In the genomic region with DNA sequence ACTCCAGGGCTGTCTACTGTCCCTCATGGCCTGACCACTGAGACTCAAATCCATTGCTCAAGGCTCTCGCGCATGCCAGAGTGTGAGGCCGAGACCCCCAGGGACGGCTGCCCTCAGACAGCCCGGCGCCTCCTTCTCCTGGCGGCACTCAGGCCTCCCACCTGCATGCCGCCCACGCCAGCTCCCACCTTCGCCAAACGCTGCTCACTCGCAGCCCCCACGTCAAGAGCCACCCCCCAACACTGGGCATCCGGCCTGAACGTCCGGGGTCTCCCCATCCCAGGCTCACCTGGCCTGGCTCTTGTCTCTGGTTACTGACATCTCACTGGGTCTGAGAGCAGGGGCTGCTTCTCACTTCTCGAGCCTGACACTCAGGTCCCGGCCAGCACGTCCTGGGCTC, we compare ENCODE assay signal across 38 cellular contexts. TPM values are rescaled to one million over a fixed set of nuclear protein-coding genes. Genes with fewer than 3 reads are reported as not detected.
"Had no signal": no experiment of that assay in that cellular context is flagged by ENCODE, and none has a peak within 500 bp of the region (broad histone marks: within the 10 kb centered on the region; RNA-seq: fewer than 3 reads in every experiment).

No MANE protein-coding gene starts in this region.

- H3K4me3 Mint-ChIP-seq: activated CD4-positive, alpha-beta memory T cell treated with anti-CD3 and anti-CD28 coated beads for 36 hours; activated CD4-positive, alpha-beta T cell treated with anti-CD3 and anti-CD28 coated beads for 36 hours; activated CD4-positive, alpha-beta T cell treated with anti-CD3 and anti-CD28 coated beads, Interleukin-2, amount 10 ng/mL, durations not matched to agents 24 days and 14 days; activated CD8-positive, alpha-beta memory T cell treated with anti-CD3 and anti-CD28 coated beads, Interleukin-2, amount 10 ng/mL, durations not matched to agents 7 days and 5 days; activated CD8-positive, alpha-beta T cell treated with anti-CD3 and anti-CD28 coated beads, Interleukin-2, amount 10 ng/mL, durations not matched to agents 7 days and 5 days; activated naive CD4-positive, alpha-beta T cell treated with anti-CD3 and anti-CD28 coated beads for 36 hours; activated naive CD4-positive, alpha-beta T cell treated with anti-CD3 and anti-CD28 coated beads, Interleukin-2, amount 50 U/mL, for 24 hours; activated naive CD8-positive, alpha-beta T cell treated with anti-CD3 and anti-CD28 coated beads for 36 hours; activated naive CD8-positive, alpha-beta T cell treated with anti-CD3 and anti-CD28 coated beads, Interleukin-2, amount 50 U/mL, for 24 hours; activated T-helper 1 cell treated with anti-CD3 and anti-CD28 coated beads, Interleukin-12 subunit alpha, Interleukin-12 subunit beta, Interleukin-2, Interleukin-4 antibody, amounts not matched to agents 30 ng/mL and 10 ng/mL and 1 ng/mL, durations not matched to agents 14 hours and 24 hours and 36 hours; T-helper 17 cell; T-helper 2 cell treated with Interferon-gamma antibody and Interleukin-4, amounts not matched to agents 5 μg/mL and 100 μg/mL, for 36 hours had no signal

- H3K4me1 Mint-ChIP-seq: activated CD4-positive, alpha-beta T cell treated with anti-CD3 and anti-CD28 coated beads for 36 hours; activated CD4-positive, alpha-beta T cell treated with anti-CD3 and anti-CD28 coated beads, Interleukin-2, amount 10 ng/mL, durations not matched to agents 24 days and 14 days; activated CD8-positive, alpha-beta memory T cell treated with anti-CD3 and anti-CD28 coated beads, Interleukin-2, amount 10 ng/mL, durations not matched to agents 7 days and 5 days; activated naive CD4-positive, alpha-beta T cell treated with anti-CD3 and anti-CD28 coated beads, Interleukin-2, amount 50 U/mL, for 24 hours; activated naive CD8-positive, alpha-beta T cell treated with anti-CD3 and anti-CD28 coated beads for 36 hours; activated naive CD8-positive, alpha-beta T cell treated with anti-CD3 and anti-CD28 coated beads, Interleukin-2, amount 50 U/mL, for 24 hours; T-helper 17 cell had no signal

- H3K27ac Mint-ChIP-seq: activated CD4-positive, alpha-beta memory T cell treated with anti-CD3 and anti-CD28 coated beads for 36 hours; activated CD4-positive, alpha-beta T cell treated with anti-CD3 and anti-CD28 coated beads for 36 hours; activated CD4-positive, alpha-beta T cell treated with anti-CD3 and anti-CD28 coated beads, Interleukin-2, amount 10 ng/mL, durations not matched to agents 24 days and 14 days; activated CD8-positive, alpha-beta memory T cell treated with anti-CD3 and anti-CD28 coated beads, Interleukin-2, amount 10 ng/mL, durations not matched to agents 7 days and 5 days; activated CD8-positive, alpha-beta T cell treated with anti-CD3 and anti-CD28 coated beads, Interleukin-2, amount 10 ng/mL, durations not matched to agents 7 days and 5 days; activated naive CD4-positive, alpha-beta T cell treated with anti-CD3 and anti-CD28 coated beads for 36 hours; activated naive CD4-positive, alpha-beta T cell treated with anti-CD3 and anti-CD28 coated beads, Interleukin-2, amount 50 U/mL, for 24 hours; activated naive CD8-positive, alpha-beta T cell treated with anti-CD3 and anti-CD28 coated beads for 36 hours; activated naive CD8-positive, alpha-beta T cell treated with anti-CD3 and anti-CD28 coated beads, Interleukin-2, amount 50 U/mL, for 24 hours; activated T-helper 1 cell treated with anti-CD3 and anti-CD28 coated beads, Interleukin-12 subunit alpha, Interleukin-12 subunit beta, Interleukin-2, Interleukin-4 antibody, amounts not matched to agents 30 ng/mL and 10 ng/mL and 1 ng/mL, durations not matched to agents 14 hours and 24 hours and 36 hours; activated T-helper 2 cell treated with anti-CD3 and anti-CD28 coated beads, Interferon-gamma antibody, Interleukin-2, Interleukin-4, amounts not matched to agents 10 μg/mL and 5 μg/mL and 100 μg/mL, durations not matched to agents 14 hours and 24 hours and 36 hours; T-helper 17 cell; T-helper 2 cell treated with Interferon-gamma antibody and Interleukin-4, amounts not matched to agents 5 μg/mL and 100 μg/mL, for 36 hours had no signal

- ATAC-seq: activated CD4-positive, alpha-beta T cell treated with anti-CD3 and anti-CD28 coated beads for 36 hours; activated CD8-positive, alpha-beta memory T cell treated with anti-CD3 and anti-CD28 coated beads, Interleukin-2, amount 10 ng/mL, durations not matched to agents 7 days and 5 days; activated CD8-positive, alpha-beta T cell treated with anti-CD3 and anti-CD28 coated beads, Interleukin-2, amount 10 ng/mL, durations not matched to agents 7 days and 5 days; activated naive CD8-positive, alpha-beta T cell treated with anti-CD3 and anti-CD28 coated beads, Interleukin-2, amount 50 U/mL, for 24 hours; body of pancreas; gastroesophageal sphincter; T-helper 17 cell had no signal

- DNase-seq: activated CD4-positive, alpha-beta memory T cell treated with anti-CD3 and anti-CD28 coated beads for 36 hours; activated CD4-positive, alpha-beta T cell treated with anti-CD3 and anti-CD28 coated beads for 36 hours; activated CD4-positive, alpha-beta T cell treated with anti-CD3 and anti-CD28 coated beads, Interleukin-2, amount 10 ng/mL, durations not matched to agents 24 days and 14 days; activated CD4-positive, CD25-positive, alpha-beta regulatory T cell; activated CD4-positive, CD25-positive, alpha-beta regulatory T cell treated with anti-CD3 and anti-CD28 coated beads, Interleukin-2, amount 50 U/mL, for 72 hours; activated CD8-positive, alpha-beta memory T cell treated with anti-CD3 and anti-CD28 coated beads, Interleukin-2, amount 10 ng/mL, durations not matched to agents 7 days and 5 days; activated CD8-positive, alpha-beta memory T cell treated with anti-CD3 and anti-CD28 coated beads, Interleukin-2, amount 50 U/mL, for 4 hours; activated CD8-positive, alpha-beta T cell treated with anti-CD3 and anti-CD28 coated beads, Interleukin-2, amount 10 ng/mL, durations not matched to agents 7 days and 5 days; activated effector memory CD4-positive, alpha-beta T cell treated with anti-CD3 and anti-CD28 coated beads, Interleukin-2, amount 50 U/mL, for 16 hours; activated naive CD4-positive, alpha-beta T cell treated with anti-CD3 and anti-CD28 coated beads for 36 hours; activated naive CD8-positive, alpha-beta T cell treated with anti-CD3 and anti-CD28 coated beads for 36 hours; activated naive CD8-positive, alpha-beta T cell treated with anti-CD3 and anti-CD28 coated beads, Interleukin-2, amount 50 U/mL, for 24 hours; activated T-cell treated with anti-CD3 and anti-CD28 coated beads, Interleukin-2, amount 50 U/mL, for 1 hour; activated T-cell treated with anti-CD3 and anti-CD28 coated beads, Interleukin-2, amount 50 U/mL, for 48 hours; adrenal gland; amygdala; aorta; body of pancreas; central memory CD4-positive, alpha-beta T cell; cerebellar nuclear complex; colonic mucosa; effector CD8-positive, alpha-beta T cell; esophagus squamous epithelium; foreskin melanocyte; T-helper 1 cell; T-helper 17 cell; T1000 had no signal

- H3K36me3 Mint-ChIP-seq: activated CD4-positive, alpha-beta memory T cell treated with anti-CD3 and anti-CD28 coated beads for 36 hours; activated CD8-positive, alpha-beta memory T cell treated with anti-CD3 and anti-CD28 coated beads, Interleukin-2, amount 10 ng/mL, durations not matched to agents 7 days and 5 days; activated naive CD4-positive, alpha-beta T cell treated with anti-CD3 and anti-CD28 coated beads, Interleukin-2, amount 50 U/mL, for 24 hours; activated naive CD8-positive, alpha-beta T cell treated with anti-CD3 and anti-CD28 coated beads for 36 hours had no signal

- H3K27me3 Mint-ChIP-seq: activated CD4-positive, alpha-beta T cell treated with anti-CD3 and anti-CD28 coated beads for 36 hours; activated CD4-positive, alpha-beta T cell treated with anti-CD3 and anti-CD28 coated beads, Interleukin-2, amount 10 ng/mL, durations not matched to agents 24 days and 14 days; activated CD8-positive, alpha-beta memory T cell treated with anti-CD3 and anti-CD28 coated beads, Interleukin-2, amount 10 ng/mL, durations not matched to agents 7 days and 5 days; activated naive CD4-positive, alpha-beta T cell treated with anti-CD3 and anti-CD28 coated beads, Interleukin-2, amount 50 U/mL, for 24 hours; activated naive CD8-positive, alpha-beta T cell treated with anti-CD3 and anti-CD28 coated beads for 36 hours had no signal

- H3K9me3 Mint-ChIP-seq: activated CD4-positive, alpha-beta memory T cell treated with anti-CD3 and anti-CD28 coated beads for 36 hours; activated CD4-positive, alpha-beta T cell treated with anti-CD3 and anti-CD28 coated beads, Interleukin-2, amount 10 ng/mL, durations not matched to agents 24 days and 14 days; activated naive CD4-positive, alpha-beta T cell treated with anti-CD3 and anti-CD28 coated beads for 36 hours; activated naive CD4-positive, alpha-beta T cell treated with anti-CD3 and anti-CD28 coated beads, Interleukin-2, amount 50 U/mL, for 24 hours; activated naive CD8-positive, alpha-beta T cell treated with anti-CD3 and anti-CD28 coated beads for 36 hours; activated naive CD8-positive, alpha-beta T cell treated with anti-CD3 and anti-CD28 coated beads, Interleukin-2, amount 50 U/mL, for 24 hours; activated T-helper 1 cell treated with anti-CD3 and anti-CD28 coated beads, Interleukin-12 subunit alpha, Interleukin-12 subunit beta, Interleukin-2, Interleukin-4 antibody, amounts not matched to agents 30 ng/mL and 10 ng/mL and 1 ng/mL, durations not matched to agents 14 hours and 24 hours and 36 hours; activated T-helper 2 cell treated with anti-CD3 and anti-CD28 coated beads, Interferon-gamma antibody, Interleukin-2, Interleukin-4, amounts not matched to agents 10 μg/mL and 5 μg/mL and 100 μg/mL, durations not matched to agents 14 hours and 24 hours and 36 hours; T-helper 2 cell treated with Interferon-gamma antibody and Interleukin-4, amounts not matched to agents 5 μg/mL and 100 μg/mL, for 36 hours had no signal

RNA-seq across cellular contexts. Expression of gene CACNA1H, which starts 12.3 kb away (rescaled TPM):
- total RNA-seq: endothelial cell of umbilical vein had no signal

RNA-seq across cellular contexts. Expression of gene C1QTNF8, which starts 44.5 kb away (rescaled TPM):
- total RNA-seq: activated CD4-positive, alpha-beta memory T cell treated with anti-CD3 and anti-CD28 coated beads for 36 hours; activated CD4-positive, alpha-beta T cell treated with anti-CD3 and anti-CD28 coated beads for 36 hours; activated CD4-positive, alpha-beta T cell treated with anti-CD3 and anti-CD28 coated beads, Interleukin-2, amount 10 ng/mL, durations not matched to agents 24 days and 14 days; activated CD8-positive, alpha-beta memory T cell treated with anti-CD3 and anti-CD28 coated beads for 36 hours; activated CD8-positive, alpha-beta memory T cell treated with anti-CD3 and anti-CD28 coated beads, Interleukin-2, amount 10 ng/mL, durations not matched to agents 7 days and 5 days; activated CD8-positive, alpha-beta T cell treated with anti-CD3 and anti-CD28 coated beads, Interleukin-2, amount 10 ng/mL, durations not matched to agents 7 days and 5 days; activated naive CD4-positive, alpha-beta T cell treated with anti-CD3 and anti-CD28 coated beads for 36 hours; activated naive CD8-positive, alpha-beta T cell treated with anti-CD3 and anti-CD28 coated beads for 36 hours; activated T-helper 1 cell treated with anti-CD3 and anti-CD28 coated beads, Interleukin-12 subunit alpha, Interleukin-12 subunit beta, Interleukin-2, Interleukin-4 antibody, amounts not matched to agents 30 ng/mL and 10 ng/mL and 1 ng/mL, durations not matched to agents 14 hours and 24 hours and 36 hours; activated T-helper 2 cell treated with anti-CD3 and anti-CD28 coated beads, Interferon-gamma antibody, Interleukin-2, Interleukin-4, amounts not matched to agents 10 μg/mL and 5 μg/mL and 100 μg/mL, durations not matched to agents 14 hours and 24 hours and 36 hours; body of pancreas; breast epithelium; colonic mucosa; dermis microvascular lymphatic vessel endothelial cell; endothelial cell of umbilical vein; esophagus squamous epithelium; fibroblast of lung; fibroblast of villous mesenchyme; gastroesophageal sphincter; T-helper 17 cell had no signal
